8 cellular contexts compared by ENCODE assay signal in genomic region chr5:135398855-135399837, GRCh38. TPM values are rescaled to one million over a fixed set of nuclear protein-coding genes. Genes with fewer than 3 reads are reported as not detected.
DNase-seq lines count a peak whose midpoint lies in the region; ATAC-seq and TF ChIP-seq lines count a peak whose summit lies in the region.

MACROH2A1 (minus strand) TSS chr5:135399231; CDS start chr5:135389093, 10,138 bp downstream.

- TF ChIP-seq RAD21 in IMR-90 (IDR thresholded peaks at IDR 0.05; ENCODE audit: low read length), result no peak

- H3K9me3 ChIP-seq in IMR-90 (ENCODE audit: control insufficient read depth, insufficient read depth, low read length) (no peaks in the 10 kb centered on the region), stomach smooth muscle (ENCODE audit: control insufficient read depth in 2 of 2, low read length in 2 of 2) (no peaks in the 10 kb centered on the region)

- 0% methylated on average over 27 of the region's 111 CpGs; no CpG with 5 or more reads in 1 of the 2 experiments for WGBS in IMR-90 (ENCODE audit: extremely low coverage in 2 of 2, insufficient read length in 1 of 2), 2 experiments

- H3K18ac ChIP-seq in IMR-90 (ENCODE audit: low read depth, low read length), result peak within 1 kb of the TSS; percentile 89

- H3K9me1 ChIP-seq in IMR-90 (ENCODE audit: insufficient read depth, low read length), result peaks cover 22% of the 10 kb centered on the region

- H3K4me3 ChIP-seq in IMR-90 (ENCODE audit: insufficient read depth, low read depth, low read length) (peak within 1 kb of the TSS; percentile 66), fibroblast of villous mesenchyme (ENCODE audit: low read depth, low read length) (peak within 1 kb of the TSS; percentile 72), stomach smooth muscle (ENCODE audit: low read length in 2 of 2) (peak within 1 kb of the TSS; percentile 68 to 96)

- intact Hi-C loops in IMR-90 (cut with micrococcal nuclease), result no loop called here

- TF ChIP-seq CTCF in IMR-90 (conservative IDR thresholded peaks at IDR 0.05; ENCODE audit: low read depth, low read length) (no peak), fibroblast of villous mesenchyme (IDR thresholded peaks at IDR 0.05; ENCODE audit: insufficient read depth, low read depth, low read length) (no peak), neural crest cell (conservative IDR thresholded peaks at IDR 0.05) (no peak)

- H3K4me1 ChIP-seq in IMR-90 (ENCODE audit: control insufficient read depth, insufficient read depth, low read length), result peaks cover 13% of the 10 kb centered on the region
- peaks cover 39% of the 10 kb centered on the region for H3K4me1 ChIP-seq in stomach smooth muscle (ENCODE audit: control insufficient read depth, insufficient read depth, low read length)

- no peaks in the 10 kb centered on the region for H3K36me3 Mint-ChIP-seq in neural crest cell (ENCODE audit: low read depth)

- H3K9ac ChIP-seq in IMR-90 (ENCODE audit: low read depth, low read length), result peak within 1 kb of the TSS; percentile 89
- H3K9ac ChIP-seq in stomach smooth muscle (ENCODE audit: low read length in 2 of 2), result peak within 1 kb of the TSS; percentile 93

- H3K4me1 Mint-ChIP-seq in neural crest cell, result peaks cover 55% of the 10 kb centered on the region

- peak; percentile 90 for ATAC-seq in GM21515 (IDR thresholded peaks at IDR 0.05; ENCODE audit: unreplicated experiment)
- ATAC-seq in IMR-90 (ENCODE audit: low read depth), result peak; percentile 93

- peak within 1 kb of the TSS; percentile 86 for H2BK120ac ChIP-seq in IMR-90 (ENCODE audit: low read depth, low read length)

- H3K14ac ChIP-seq in IMR-90 (replicated peaks; ENCODE audit: low read depth, low read length), result peak within 1 kb of the TSS; percentile 99

- H3K23ac ChIP-seq in IMR-90 (ENCODE audit: low read depth, low read length), result peak within 1 kb of the TSS; percentile 79

- CTCF ChIA-PET in IMR-90 (lab: Yijun Ruan, JAX), result interaction anchor here (0.6 kb wide), 1 partner anchor 9 kb away, joined by 5 read pairs; no protein-coding TSS in a partner anchor

- peak within 1 kb of the TSS; percentile 87 for H2AK5ac ChIP-seq in IMR-90 (ENCODE audit: low read depth, low read length)

- no peaks in the 10 kb centered on the region for H3K27me3 ChIP-seq in IMR-90 (ENCODE audit: control insufficient read depth, insufficient read depth, low read length)
- H3K27me3 ChIP-seq in stomach smooth muscle (ENCODE audit: control insufficient read depth in 1 of 2, insufficient read depth in 2 of 2, low read length in 2 of 2), result no peaks in the 10 kb centered on the region

- peak within 1 kb of the TSS; percentile 18; the same call in 1 of the 3 replicates for H2BK15ac ChIP-seq in IMR-90 (ENCODE audit: low read depth, low read length)

- H3K4ac ChIP-seq in IMR-90 (ENCODE audit: low read depth, low read length), result peak within 1 kb of the TSS; percentile 98

- H4K5ac ChIP-seq in IMR-90 (ENCODE audit: low read depth, low read length), result peak within 1 kb of the TSS; percentile 100

- DNase-seq in DMS53 (lab: John Stamatoyannopoulos, UW) (peak; percentile 96), IMR-90 (peak; percentile 79), SHP77 (lab: John Stamatoyannopoulos, UW) (peak; percentile 64 to 85), fibroblast of villous mesenchyme (ENCODE audit: low read depth) (peak; percentile 82), neural crest cell (ENCODE audit: low read depth, low spot score) (peak; percentile 78)
- DNase-seq in activated effector memory CD4-positive, alpha-beta T cell treated with anti-CD3 and anti-CD28 coated beads, Interleukin-2, amount 50 U/mL, for 16 hours, result peak; percentile 93

- peak within 1 kb of the TSS; percentile 99 for H3K4me2 ChIP-seq in IMR-90 (ENCODE audit: low read depth, low read length)

- H3K27ac Mint-ChIP-seq in neural crest cell (ENCODE audit: unreplicated experiment), result peak within 1 kb of the TSS; percentile 58

- H4K91ac ChIP-seq in IMR-90 (ENCODE audit: insufficient read depth, low read depth, low read length), result peak within 1 kb of the TSS; percentile 93

- H3K9me3 Mint-ChIP-seq in neural crest cell, result no peaks in the 10 kb centered on the region

- peak within 1 kb of the TSS; percentile 60 for H3K56ac ChIP-seq in IMR-90 (ENCODE audit: extremely low read depth, insufficient read depth, low read length)

- H2BK5ac ChIP-seq in IMR-90 (ENCODE audit: low read depth, low read length, poor library complexity, severe bottlenecking), result peak within 1 kb of the TSS; percentile 87

- BruUV-seq in IMR-90 (replicated peaks; lab: Mats Ljungman, UMichigan), result no TSS peak

- TF ChIP-seq POLR2A in IMR-90 (IDR thresholded peaks at IDR 0.05; ENCODE audit: low read depth, low read length), result peak; percentile 93

- peak within 1 kb of the TSS; percentile 96 for H3K4me3 Mint-ChIP-seq in neural crest cell

- peak within 1 kb of the TSS; percentile 99 to 100 for H4K8ac ChIP-seq in IMR-90 (ENCODE audit: low read depth in 2 of 2, low read length in 2 of 2)

- peak within 1 kb of the TSS; percentile 28; the same call in 1 of the 2 replicates for H2BK20ac ChIP-seq in IMR-90 (ENCODE audit: low read depth, low read length)

- dilution Hi-C loops in IMR-90 (cut with HindIII; ENCODE audit: low sequenced_read_pairs, unreplicated experiment), result no loop called here

- H2AFZ ChIP-seq in IMR-90 (replicated peaks; ENCODE audit: low read length, poor library complexity), result peak within 1 kb of the TSS; percentile 98

- H3K27ac ChIP-seq in IMR-90 (ENCODE audit: insufficient read depth, low read length) (peak within 1 kb of the TSS; percentile 91), stomach smooth muscle (ENCODE audit: low read length) (peak within 1 kb of the TSS; percentile 84)

- in situ Hi-C loops in IMR-90 (cut with MboI; ENCODE audit: low sequenced_read_pairs), result no loop called here

- POLR2A ChIA-PET in IMR-90 (lab: Charles Lee; ENCODE audit: unreplicated experiment), result interaction anchor here (0.6 kb wide), 1 partner anchor 35 kb away, joined by 3 read pairs; no protein-coding TSS in a partner anchor

- peak within 1 kb of the TSS; percentile 85 for H2AK9ac ChIP-seq in IMR-90 (replicated peaks; ENCODE audit: low read depth, low read length, poor library complexity)

- H3K27me3 Mint-ChIP-seq in neural crest cell (ENCODE audit: low read depth), result peaks cover 25% of the 10 kb centered on the region

- peaks cover 41% of the 10 kb centered on the region for H4K20me1 ChIP-seq in IMR-90 (ENCODE audit: insufficient read depth, low read length)

- H3K36me3 ChIP-seq in IMR-90 (ENCODE audit: control insufficient read depth, insufficient read depth, low read length), result no peaks in the 10 kb centered on the region
- no peaks in the 10 kb centered on the region for H3K36me3 ChIP-seq in stomach smooth muscle (ENCODE audit: control insufficient read depth in 2 of 2, insufficient read depth in 2 of 2, low read length in 2 of 2)

- peaks cover 10 to 48% of the 10 kb centered on the region in 2 experiments for H3K79me1 ChIP-seq in IMR-90 (ENCODE audit: low read depth in 1 of 2, low read length in 2 of 2)

TF ChIP-seq in IMR-90, 13 proteins besides CTCF, POLR2A, EP300 and RAD21:
- TF ChIP-seq BHLHE40 (IDR thresholded peaks at IDR 0.05; ENCODE audit: low read depth, low read length), result peak; percentile 92
- TF ChIP-seq SMC3 (IDR thresholded peaks at IDR 0.05; ENCODE audit: low read depth, low read length), result no peak
- TF ChIP-seq MXI1 (IDR thresholded peaks at IDR 0.05; ENCODE audit: borderline replicate concordance, low read depth, low read length), result 0 out of 2 replicates have a peak, but pooled peaks have one; percentile 16
- peak; percentile 76; the same call in 1 of the 2 replicates for TF ChIP-seq MAZ (IDR thresholded peaks at IDR 0.05; ENCODE audit: borderline replicate concordance, low read depth, low read length)
TF ChIP-seq in IMR-90: peak in this region for 3.

RNA-seq across cellular contexts. Expression of gene MACROH2A1, which starts in this region (rescaled TPM):
- total RNA-seq in IMR-90 (2012; rRNA removed) (126 and 141 TPM in 2 replicates), fibroblast of villous mesenchyme (161 and 171 TPM in 2 replicates), neural crest cell (339 and 353 TPM in 2 replicates)
- 122 and 132 TPM in 2 replicates for polyA plus RNA-seq in IMR-90 (2012; rRNA removed)
- polyA plus RNA-seq in IMR-90 (2012; cell fraction: cytosol; rRNA removed), result 111 and 126 TPM in 2 replicates
- 211 and 389 TPM in 2 replicates for polyA plus RNA-seq in IMR-90 (2012; cell fraction: nucleus; rRNA removed; ENCODE audit: low replicate concordance)

Comparison
In these comparisons a context has a peak if more than half of its experiments do, and no peak if none do; other contexts are left out.
1. Peak in every context shown above with its lines: DNase-seq, ATAC-seq, H3K4me3 ChIP-seq and H3K27ac ChIP-seq.